Comparison of ENCODE assay signal across 9 cellular contexts in genomic region chr2:41720702-41721344, GRCh38.
DNase-seq lines count a peak whose midpoint lies in the region; ATAC-seq, FAIRE-seq and TF ChIP-seq lines count a peak whose summit lies in the region.
"Had no signal": no experiment of that assay in that cellular context is flagged by ENCODE, and none has a peak within 500 bp of the region (broad histone marks: within the 10 kb centered on the region; RNA-seq: fewer than 3 reads in every experiment).

No MANE protein-coding gene starts in this region.

- no peaks in the 10 kb centered on the region for H3K9me3 Mint-ChIP-seq in activated T-cell treated with anti-CD3 and anti-CD28 coated beads, Interleukin-2, amount 50 U/mL, for 72 hours

- DNase-seq in K562 (ENCODE audit: extremely low read depth in 1 of 4, low spot score in 3 of 4) (peak in 1 of 4 experiments; percentile 8), spleen (no peak), NCI-H748 treated with DMSO at 0.1 percent for 48 hours (lab: John Stamatoyannopoulos, UW) (no peak), left lung (no peak), NCI-H1694 (lab: John Stamatoyannopoulos, UW) (no peak)
- no peak for DNase-seq in activated T-cell treated with anti-CD3 and anti-CD28 coated beads, Interleukin-2, amount 50 U/mL, for 72 hours

- no peaks in the 10 kb centered on the region for H3K79me2 ChIP-seq in K562 (ENCODE audit: control insufficient read depth, insufficient read depth, low read length)

- no peak for TF ChIP-seq RAD21 in K562 (CRISPR knock-in tag; conservative IDR thresholded peaks at IDR 0.05 in 1 of 2, IDR thresholded peaks at IDR 0.05 in 1 of 2)

- H3K4me3 ChIP-seq in K562 (no peak overlapping the region), spleen (peak overlapping the region in 2 of 8 donors; percentile 15 to 24), left lung (no peak overlapping the region)
- H3K4me3 ChIP-seq: SK-N-MC had no signal

- H3K27me3 Mint-ChIP-seq in activated T-cell treated with anti-CD3 and anti-CD28 coated beads, Interleukin-2, amount 50 U/mL, for 72 hours (ENCODE audit: low read depth) = no peaks in the 10 kb centered on the region

- no peak for FAIRE-seq in K562 (lab: Jason Lieb, UNC)

- POLR2A ChIA-PET in K562 (lab: Yijun Ruan, JAX) = no interaction called here

- H3K27ac Mint-ChIP-seq in activated T-cell treated with anti-CD3 and anti-CD28 coated beads, Interleukin-2, amount 50 U/mL, for 72 hours = no peak overlapping the region

- H3K36me3 Mint-ChIP-seq in activated T-cell treated with anti-CD3 and anti-CD28 coated beads, Interleukin-2, amount 50 U/mL, for 72 hours (ENCODE audit: insufficient read depth in 2 of 2) = no peaks in the 10 kb centered on the region

- no peaks in the 10 kb centered on the region for H3K4me1 Mint-ChIP-seq in activated T-cell treated with anti-CD3 and anti-CD28 coated beads, Interleukin-2, amount 50 U/mL, for 72 hours (ENCODE audit: low read depth)

- in situ Hi-C loops in K562 (cut with MboI) = no loop called here

- no peaks in the 10 kb centered on the region for H4K20me1 ChIP-seq in K562 (replicated peaks; ENCODE audit: control insufficient read depth, insufficient read depth, low read length)

- 1% methylated on average over 7 of the region's 7 CpGs for WGBS in K562 (ENCODE audit: insufficient coverage, low coverage, missing lambda C conversion rate)
- 82 to 86% (median 82%) methylated on average over 7 of the region's 7 CpGs for WGBS in spleen, 5 donors

- no peak overlapping the region for H3K4me3 Mint-ChIP-seq in activated T-cell treated with anti-CD3 and anti-CD28 coated beads, Interleukin-2, amount 50 U/mL, for 72 hours

- no peak overlapping the region for H3K27ac ChIP-seq in K562 (ENCODE audit: extremely low read depth, low read depth, low read length)
- H3K27ac ChIP-seq in spleen = peak overlapping the region in 5 of 8 donors; percentile 3 to 45 (median 30)
- H3K27ac ChIP-seq in left lung = peak overlapping the region in 1 of 2 donors; percentile 3
- H3K27ac ChIP-seq: SK-N-MC had no signal

- TF ChIP-seq EP300 in K562 (IDR thresholded peaks at IDR 0.05; ENCODE audit: low read length) = no peak

- H3K9me1 ChIP-seq in K562 (ENCODE audit: control insufficient read depth, insufficient read depth, low read length) = no peaks in the 10 kb centered on the region

- intact Hi-C loops in K562 (cut with micrococcal nuclease) (no loop called here), spleen (cut with DNase I; ENCODE audit: low total_unique reads) (no loop called here), left lung (cut with DNase I) (no loop called here)

- peak overlapping the region; percentile 12; the same call in 1 of the 2 replicates for H2AFZ ChIP-seq in K562 (ENCODE audit: low read depth, low read length)

- H3K27me3 ChIP-seq in K562 (ENCODE audit: control insufficient read depth in 2 of 2, insufficient read depth in 2 of 2, low read length in 2 of 2) (no peaks in the 10 kb centered on the region), spleen (replicated peaks in 1 of 7) (no peaks in the 10 kb centered on the region), left lung (no peaks in the 10 kb centered on the region)

- H3K9me3 ChIP-seq in K562 (replicated peaks; ENCODE audit: control insufficient read depth, insufficient read depth, low read depth, low read length) (no peaks in the 10 kb centered on the region), spleen (no peaks in the 10 kb centered on the region), left lung (no peaks in the 10 kb centered on the region)

- no peak for TF ChIP-seq POLR2A in K562 (conservative IDR thresholded peaks at IDR 0.05)
- no peak for TF ChIP-seq POLR2A in spleen (IDR thresholded peaks at IDR 0.05)

- H3K4me2 ChIP-seq in K562 (ENCODE audit: insufficient read depth, low read length) = no peak overlapping the region

- no TSS peak for BruUV-seq in K562 (replicated peaks; lab: Mats Ljungman, UMichigan)

- no peak overlapping the region for H3K9ac ChIP-seq in K562 (ENCODE audit: insufficient read depth in 1 of 2, low read depth in 2 of 2, low read length in 2 of 2)

- H3K4me1 ChIP-seq in K562 (replicated peaks in 1 of 2; ENCODE audit: control insufficient read depth in 2 of 2, insufficient read depth in 2 of 2, low read length in 2 of 2) (no peaks in the 10 kb centered on the region; a peak in 1 of 5 replicates), spleen (peaks cover 0 to 10% (median 7%) of the 10 kb centered on the region in 6 donors), left lung (no peaks in the 10 kb centered on the region)

- CTCF ChIA-PET in K562 (lab: Yijun Ruan, JAX; ENCODE audit: low intra/inter-chr PET ratio) = no interaction called here

- H3K36me3 ChIP-seq in K562 (ENCODE audit: control insufficient read depth, insufficient read depth, low read length) (no peaks in the 10 kb centered on the region), spleen (no peaks in the 10 kb centered on the region), left lung (no peaks in the 10 kb centered on the region)

- no peak for TF ChIP-seq CTCF in K562 (IDR thresholded peaks at IDR 0.05 in 2 of 3, conservative IDR thresholded peaks at IDR 0.05 in 1 of 3; ENCODE audit: insufficient read depth in 2 of 3, low read depth in 1 of 3, low read length in 3 of 3)
- no peak for TF ChIP-seq CTCF in spleen (IDR thresholded peaks at IDR 0.05 in 8 of 11, conservative IDR thresholded peaks at IDR 0.05 in 3 of 11)
- TF ChIP-seq CTCF in left lung (IDR thresholded peaks at IDR 0.05) = no peak

- ATAC-seq in GM19395 (IDR thresholded peaks at IDR 0.05; ENCODE audit: unreplicated experiment) (peak; percentile 17), HG02970 (IDR thresholded peaks at IDR 0.05; ENCODE audit: low FRiP score, unreplicated experiment) (peak; percentile 5), K562 (no peak), left lung (no peak)
- no peak for ATAC-seq in activated T-cell treated with anti-CD3 and anti-CD28 coated beads, Interleukin-2, amount 50 U/mL, for 72 hours (replicated peaks in 1 of 2)

TF ChIP-seq in K562, 482 proteins besides CTCF, POLR2A, EP300 and RAD21 (continues in another document):
- TF ChIP-seq ARID1B (IDR thresholded peaks at IDR 0.05) (0 out of 2 replicates have a peak, but pooled peaks have one; percentile 17), BACH1 (tag; IDR thresholded peaks at IDR 0.05) (no peak), HMG20B (CRISPR knock-in tag; IDR thresholded peaks at IDR 0.05) (no peak), UBTF (IDR thresholded peaks at IDR 0.05; ENCODE audit: borderline replicate concordance in 1 of 2, low read depth in 2 of 2, low read length in 2 of 2) (no peak), ZBTB8A (IDR thresholded peaks at IDR 0.05; ENCODE audit: partially characterized antibody) (no peak), ZNF347 (CRISPR knock-in tag; IDR thresholded peaks at IDR 0.05; ENCODE audit: low read depth) (no peak), ASH1L (IDR thresholded peaks at IDR 0.05; ENCODE audit: borderline replicate concordance, low read depth, partially characterized antibody) (no peak), PBX2 (CRISPR knock-in tag; IDR thresholded peaks at IDR 0.05; ENCODE audit: low read depth) (no peak), PBX2 (tag; conservative IDR thresholded peaks at IDR 0.05; ENCODE audit: low read depth) (peak; percentile 64), ZKSCAN8 (CRISPR knock-in tag; IDR thresholded peaks at IDR 0.05) (no peak), ILF3 (IDR thresholded peaks at IDR 0.05; ENCODE audit: borderline replicate concordance) (no peak), NCOR1 (IDR thresholded peaks at IDR 0.05) (no peak), ZNF766 (CRISPR knock-in tag; conservative IDR thresholded peaks at IDR 0.05) (no peak), SIN3B (IDR thresholded peaks at IDR 0.05; ENCODE audit: low read depth) (no peak), PRMT5 (CRISPR knock-in tag; IDR thresholded peaks at IDR 0.05) (no peak), FOXJ3 (CRISPR knock-in tag; IDR thresholded peaks at IDR 0.05) (no peak), CAMTA2 (CRISPR knock-in tag; conservative IDR thresholded peaks at IDR 0.05) (no peak), MCM2 (IDR thresholded peaks at IDR 0.05; ENCODE audit: low read depth) (no peak), NFE2 (IDR thresholded peaks at IDR 0.05; ENCODE audit: low read depth) (no peak), ZNF134 (CRISPR knock-in tag; conservative IDR thresholded peaks at IDR 0.05) (no peak)

Comparison
In these comparisons a context has a peak if more than half of its experiments do, and no peak if none do; other contexts are left out.
1. ATAC-seq: peak in GM19395 (single experiment) and HG02970 (single experiment); none in K562 (single experiment), left lung (single experiment) and activated T-cell treated with anti-CD3 and anti-CD28 coated beads, Interleukin-2, amount 50 U/mL, for 72 hours (0 of 2).